ENCODE assay signal across 8 cellular contexts in the genomic region with DNA sequence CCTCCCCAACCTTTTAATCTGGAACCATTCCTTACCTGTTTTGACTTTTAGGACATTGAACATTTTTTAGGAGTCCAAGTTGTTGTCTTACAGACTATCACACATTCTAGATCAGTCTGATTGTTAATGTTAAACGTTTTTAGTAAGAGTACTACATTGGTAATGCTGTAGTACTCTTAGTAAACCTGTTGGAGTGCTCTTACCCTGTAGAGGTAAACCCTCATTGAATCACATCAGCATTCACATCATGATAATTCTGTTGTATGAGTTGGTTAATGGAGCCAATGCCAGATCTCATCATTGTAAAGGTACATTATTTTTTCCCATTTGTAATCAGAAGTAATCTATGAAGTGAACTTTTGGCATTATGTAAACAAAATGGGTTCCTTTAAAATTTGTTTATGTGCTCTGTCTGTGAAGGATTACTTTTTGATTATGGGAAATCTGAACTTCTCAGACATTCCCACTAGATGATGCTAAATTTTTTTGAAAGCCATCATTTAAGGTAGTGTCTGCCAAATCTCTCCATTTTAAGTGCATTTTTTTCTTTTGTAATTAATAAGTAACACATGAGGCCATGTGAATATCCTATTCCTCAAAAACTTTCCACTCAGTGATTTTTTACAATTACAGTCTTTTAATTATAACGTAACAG. TPM values are rescaled to one million over a fixed set of nuclear protein-coding genes. Genes with fewer than 3 reads are reported as not detected.
DNase-seq lines count a peak whose midpoint lies in the region; ATAC-seq and TF ChIP-seq lines count a peak whose summit lies in the region.

No MANE protein-coding gene starts in this region.

- H3K4me3 ChIP-seq in DOHH2 (ENCODE audit: low read length) = no peak overlapping the region
- H3K4me3 ChIP-seq in aorta (ENCODE audit: low read length in 2 of 2) = no peak overlapping the region

- no peaks in the 10 kb centered on the region for H3K9me3 Mint-ChIP-seq in stimulated activated naive B cell treated with anti-CD40 and anti-IgM and Interleukin-4, amounts not matched to agents 10 μg/mL and 1 μg/mL and 100 μg/mL, for 72 hours

- no peak overlapping the region for H3K4me2 ChIP-seq in DOHH2 (ENCODE audit: low read length)

- H3K36me3 Mint-ChIP-seq in stimulated activated naive B cell treated with anti-CD40 and anti-IgM and Interleukin-4, amounts not matched to agents 10 μg/mL and 1 μg/mL and 100 μg/mL, for 72 hours = peaks cover 24 to 37% of the 10 kb centered on the region in 2 donors

- H3K79me2 ChIP-seq in DOHH2 (ENCODE audit: control insufficient read depth, low read length) = no peaks in the 10 kb centered on the region

- no peak overlapping the region for H3K4me3 Mint-ChIP-seq in stimulated activated naive B cell treated with anti-CD40 and anti-IgM and Interleukin-4, amounts not matched to agents 10 μg/mL and 1 μg/mL and 100 μg/mL, for 72 hours

- H3K4me1 Mint-ChIP-seq in stimulated activated naive B cell treated with anti-CD40 and anti-IgM and Interleukin-4, amounts not matched to agents 10 μg/mL and 1 μg/mL and 100 μg/mL, for 72 hours = peaks cover 2 to 6% of the 10 kb centered on the region in 2 donors

- H3F3A ChIP-seq in DOHH2 (ENCODE audit: control insufficient read depth, insufficient read depth) = no peaks in the 10 kb centered on the region

- no peak overlapping the region for H3K27ac Mint-ChIP-seq in stimulated activated naive B cell treated with anti-CD40 and anti-IgM and Interleukin-4, amounts not matched to agents 10 μg/mL and 1 μg/mL and 100 μg/mL, for 72 hours

- H3K27me3 Mint-ChIP-seq in stimulated activated naive B cell treated with anti-CD40 and anti-IgM and Interleukin-4, amounts not matched to agents 10 μg/mL and 1 μg/mL and 100 μg/mL, for 72 hours = no peaks in the 10 kb centered on the region

- H3K9me3 ChIP-seq in DOHH2 (ENCODE audit: control insufficient read depth, insufficient read depth, low read length) (no peaks in the 10 kb centered on the region), aorta (ENCODE audit: control insufficient read depth, low read length) (no peaks in the 10 kb centered on the region)

- TF ChIP-seq CTCF in DOHH2 (IDR thresholded peaks at IDR 0.05; ENCODE audit: low read depth, low read length, poor library complexity, severe bottlenecking) (peak; percentile 62), RWPE1 (conservative IDR thresholded peaks at IDR 0.05; ENCODE audit: low read depth) (peak; percentile 79)

- no peak overlapping the region for H3K27ac ChIP-seq in DOHH2 (ENCODE audit: low read depth, low read length)
- H3K27ac ChIP-seq in RWPE1 = no peak overlapping the region
- H3K27ac ChIP-seq in aorta (ENCODE audit: low read depth in 1 of 2, low read length in 2 of 2) = no peak overlapping the region

- H3K4me1 ChIP-seq in DOHH2 (ENCODE audit: control insufficient read depth, low read length) (no peaks in the 10 kb centered on the region), aorta (ENCODE audit: control insufficient read depth in 1 of 2, insufficient read depth in 2 of 2, low read length in 2 of 2) (no peaks in the 10 kb centered on the region)

- intact Hi-C loops in aorta (cut with DNase I) = loop anchor here in 1 of 2 donors (10.0 kb wide), 2 partner anchors 139 to 199 kb away; a partner anchor contains a TSS

- H3K9me2 ChIP-seq in DOHH2 (replicated peaks; ENCODE audit: control insufficient read depth, low read length) = no peaks in the 10 kb centered on the region

- peaks cover 15% of the 10 kb centered on the region for H3K36me3 ChIP-seq in DOHH2 (ENCODE audit: control insufficient read depth, low read length)
- H3K36me3 ChIP-seq in aorta (ENCODE audit: control insufficient read depth in 1 of 2, insufficient read depth in 2 of 2, low read length in 1 of 2) = no peaks in the 10 kb centered on the region

- 47 to 52% methylated on average over 2 of the region's 2 CpGs for WGBS in aorta, 2 donors

- H3K27me3 ChIP-seq in DOHH2 (ENCODE audit: control insufficient read depth, low read length) (no peaks in the 10 kb centered on the region), aorta (ENCODE audit: control insufficient read depth in 1 of 2, insufficient read depth in 2 of 2, low read length in 1 of 2) (no peaks in the 10 kb centered on the region)

- H4K20me1 ChIP-seq in DOHH2 (ENCODE audit: control insufficient read depth, insufficient read depth, low read depth, low read length) = no peaks in the 10 kb centered on the region

- peak; percentile 85 for ATAC-seq in GM19463 (IDR thresholded peaks at IDR 0.05; ENCODE audit: unreplicated experiment)
- peak; percentile 75 for ATAC-seq in HG03520 (IDR thresholded peaks at IDR 0.05; ENCODE audit: unreplicated experiment)
- ATAC-seq in stimulated activated naive B cell treated with anti-CD40 and anti-IgM and Interleukin-4, amounts not matched to agents 10 μg/mL and 1 μg/mL and 100 μg/mL, for 72 hours (replicated peaks) = peak; percentile 91 to 98
- ATAC-seq in aorta (ENCODE audit: low FRiP score) = no peak

- POLR2A ChIA-PET in RWPE1 (lab: Yijun Ruan, JAX; ENCODE audit: low non-redundant PET) = no interaction called here

- CTCF ChIA-PET in RWPE1 (lab: Yijun Ruan, JAX) = no interaction called here

- DNase-seq in RWPE1 (ENCODE audit: low spot score) (peak; percentile 64), fibroblast of peridontal ligament (ENCODE audit: extremely low read depth) (peak; percentile 67), aorta (no peak)
- no peak for DNase-seq in stimulated activated naive B cell treated with anti-CD40 and anti-IgM and Interleukin-4, amounts not matched to agents 10 μg/mL and 1 μg/mL and 100 μg/mL, for 72 hours
- no peak for DNase-seq in activated CD4-positive, alpha-beta T cell treated with anti-CD3 and anti-CD28 coated beads, Interleukin-2, amount 50 U/mL, for 1 hour

RNA-seq across cellular contexts. Expression of a gene that starts 55.2 kb away (rescaled TPM):
- 10 to 100 TPM; 15.2 to 18.2 TPM for total RNA-seq in aorta
- polyA plus RNA-seq in aorta = 1 to 10 TPM; 1.9 to 4.5 TPM

Comparison
In these comparisons a context has a peak if more than half of its experiments do, and no peak if none do; other contexts are left out.
1. DNase-seq: peak in RWPE1 (single experiment) and fibroblast of peridontal ligament (single experiment); none in stimulated activated naive B cell treated with anti-CD40 and anti-IgM and Interleukin-4, amounts not matched to agents 10 μg/mL and 1 μg/mL and 100 μg/mL, for 72 hours (single experiment), activated CD4-positive, alpha-beta T cell treated with anti-CD3 and anti-CD28 coated beads, Interleukin-2, amount 50 U/mL, for 1 hour (single experiment) and aorta (0 of 2).